Comparison of ENCODE assay signal across 21 cellular contexts in the genomic region with DNA sequence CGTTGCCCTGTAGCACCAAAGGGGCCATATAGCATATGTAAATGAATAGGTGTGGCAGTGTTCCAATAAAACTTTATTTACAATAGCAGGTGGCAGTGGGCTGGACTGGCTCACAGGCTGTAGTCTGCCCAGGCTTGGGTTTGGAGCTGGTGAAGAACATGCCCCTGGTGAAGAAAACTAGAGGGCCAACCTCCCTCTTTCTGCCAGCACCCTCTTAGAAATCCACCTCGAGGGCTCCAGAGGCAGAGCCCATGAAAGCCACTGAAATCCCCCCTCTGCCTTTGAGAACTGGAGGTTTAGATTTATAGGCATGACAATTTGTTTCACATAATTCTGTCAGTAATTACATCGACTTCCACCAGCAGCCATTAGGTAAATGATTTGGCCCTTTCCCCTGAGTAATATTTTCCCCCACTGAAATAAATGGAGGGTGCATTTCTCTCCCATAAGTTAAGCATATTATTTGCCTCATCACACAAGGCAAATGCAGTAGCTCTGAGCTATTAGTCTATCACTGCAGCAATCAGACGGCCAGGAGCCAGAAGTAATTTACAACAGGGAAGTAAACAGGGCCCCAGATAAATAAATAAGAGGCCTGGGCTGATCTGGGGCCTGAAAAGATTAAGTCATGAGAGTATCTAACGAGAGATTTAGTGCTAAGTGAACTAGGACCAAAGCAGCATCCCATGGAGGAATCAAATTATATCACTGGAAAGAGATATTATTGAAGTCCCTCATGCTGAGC.
"Had no signal": no experiment of that assay in that cellular context is flagged by ENCODE, and none has a peak within 500 bp of the region (broad histone marks: within the 10 kb centered on the region; RNA-seq: fewer than 3 reads in every experiment).

No MANE protein-coding gene starts in this region.

- H3K4me1 ChIP-seq: psoas muscle, right lobe of liver, upper lobe of left lung, uterus had no signal

- H3K4me3 ChIP-seq: dorsolateral prefrontal cortex, hepatocyte, lung, psoas muscle, right lobe of liver, tibial artery, upper lobe of left lung, uterus had no signal

- DNase-seq: dorsolateral prefrontal cortex; effector CD8-positive, alpha-beta T cell; foreskin melanocyte; head of caudate nucleus; kidney; left cardiac atrium; left ventricle myocardium superior; mesenchymal stem cell; naive thymus-derived CD4-positive, alpha-beta T cell; psoas muscle; retina; right lobe of liver; stimulated activated CD4-positive, alpha-beta T cell treated with anti-CD3 and anti-CD28 coated beads, Interleukin-4, amount 100 ng/mL, for 1 hour; stimulated activated CD8-positive, alpha-beta memory T cell treated with anti-CD3 and anti-CD28 coated beads, Interleukin-4, amount 100 ng/mL, for 48 hours; tibial artery; upper lobe of left lung; uterus had no signal

- H3K27me3 ChIP-seq: dorsolateral prefrontal cortex, hepatocyte, neutrophil, right lobe of liver, tibial artery, upper lobe of left lung, uterus had no signal

- ATAC-seq: left cardiac atrium; left ventricle myocardium superior; naive thymus-derived CD4-positive, alpha-beta T cell; psoas muscle; right lobe of liver; stimulated activated effector memory CD8-positive, alpha-beta T cell treated with anti-CD3 and anti-CD28 coated beads, Interleukin-12 subunit alpha, Interleukin-12 subunit beta, amount 100 ng/mL, for 72 hours had no signal

- H3K9me3 ChIP-seq: neutrophil, psoas muscle, right lobe of liver, tibial artery, upper lobe of left lung, uterus had no signal

- H3K27ac ChIP-seq: dorsolateral prefrontal cortex, neutrophil, psoas muscle, right lobe of liver, tibial artery, upper lobe of left lung, uterus had no signal

- H3K36me3 ChIP-seq: neutrophil, right lobe of liver, tibial artery, upper lobe of left lung, uterus had no signal
